Comparison of ENCODE assay signal across 1 cellular context in genomic region chr12:95083471-95083870, GRCh38.
TF ChIP-seq lines count a peak whose summit lies in the region.

No MANE protein-coding gene starts in this region.

TF ChIP-seq in SK-N-SH, 30 proteins besides CTCF, POLR2A, EP300 and RAD21 (continued from another document):
- TF ChIP-seq YY1 (IDR thresholded peaks at IDR 0.05; ENCODE audit: low read depth) (no peak), NRF1 (IDR thresholded peaks at IDR 0.05; ENCODE audit: low read depth, low read length) (no peak), RFX5 (IDR thresholded peaks at IDR 0.05; ENCODE audit: low read length) (no peak), FOSL2 (IDR thresholded peaks at IDR 0.05; ENCODE audit: borderline replicate concordance, low read depth) (no peak), NFIC (IDR thresholded peaks at IDR 0.05; ENCODE audit: borderline replicate concordance) (no peak), TCF12 (IDR thresholded peaks at IDR 0.05) (no peak), GATA2 (CRISPR knock-in tag; IDR thresholded peaks at IDR 0.05) (no peak)
- TF ChIP-seq, protein P1, sequence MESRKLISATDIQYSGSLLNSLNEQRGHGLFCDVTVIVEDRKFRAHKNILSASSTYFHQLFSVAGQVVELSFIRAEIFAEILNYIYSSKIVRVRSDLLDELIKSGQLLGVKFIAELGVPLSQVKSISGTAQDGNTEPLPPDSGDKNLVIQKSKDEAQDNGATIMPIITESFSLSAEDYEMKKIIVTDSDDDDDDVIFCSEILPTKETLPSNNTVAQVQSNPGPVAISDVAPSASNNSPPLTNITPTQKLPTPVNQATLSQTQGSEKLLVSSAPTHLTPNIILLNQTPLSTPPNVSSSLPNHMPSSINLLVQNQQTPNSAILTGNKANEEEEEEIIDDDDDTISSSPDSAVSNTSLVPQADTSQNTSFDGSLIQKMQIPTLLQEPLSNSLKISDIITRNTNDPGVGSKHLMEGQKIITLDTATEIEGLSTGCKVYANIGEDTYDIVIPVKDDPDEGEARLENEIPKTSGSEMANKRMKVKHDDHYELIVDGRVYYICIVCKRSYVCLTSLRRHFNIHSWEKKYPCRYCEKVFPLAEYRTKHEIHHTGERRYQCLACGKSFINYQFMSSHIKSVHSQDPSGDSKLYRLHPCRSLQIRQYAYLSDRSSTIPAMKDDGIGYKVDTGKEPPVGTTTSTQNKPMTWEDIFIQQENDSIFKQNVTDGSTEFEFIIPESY (IDR thresholded peaks at IDR 0.05; ENCODE audit: borderline replicate concordance, low read depth) = no peak
